12 cellular contexts compared by ENCODE assay signal in genomic region chr17:44543213-44543904, GRCh38. TPM values are rescaled to one million over a fixed set of nuclear protein-coding genes. Genes with fewer than 3 reads are reported as not detected.
DNase-seq lines count a peak whose midpoint lies in the region; ATAC-seq and TF ChIP-seq lines count a peak whose summit lies in the region.
"Had no signal": no experiment of that assay in that cellular context is flagged by ENCODE, and none has a peak within 500 bp of the region (broad histone marks: within the 10 kb centered on the region; RNA-seq: fewer than 3 reads in every experiment).

No MANE protein-coding gene starts in this region.

- H3K9me3 ChIP-seq in Panc1 (ENCODE audit: control insufficient read depth, insufficient read depth, low read depth, low read length) = no peaks in the 10 kb centered on the region
- H3K9me3 ChIP-seq in osteoblast (ENCODE audit: low read depth, low read length) = no peaks in the 10 kb centered on the region

- peaks cover 41% of the 10 kb centered on the region for H3K4me1 ChIP-seq in Panc1 (ENCODE audit: control insufficient read depth, insufficient read depth, low read length)
- peaks cover 53% of the 10 kb centered on the region for H3K4me1 ChIP-seq in osteoblast (ENCODE audit: insufficient read depth, low read length)
- H3K4me1 ChIP-seq: left ventricle myocardium inferior had no signal

- H3K4me2 ChIP-seq in osteoblast (ENCODE audit: insufficient read depth, low read length) = peak overlapping the region; percentile 73

- no peaks in the 10 kb centered on the region for H3K79me2 ChIP-seq in osteoblast (ENCODE audit: insufficient read depth, low read length)

- intact Hi-C loops in Panc1 (cut with micrococcal nuclease; ENCODE audit: unreplicated experiment) = no loop called here

- in situ Hi-C loops in Panc1 (cut with HindIII; ENCODE audit: low pct_unique_long_range_greater_than_20kb, low sequenced_read_pairs) = no loop called here

- DNase-seq in ELF-1 (ENCODE audit: low read depth, low spot score) = peak; percentile 93
- no peak for DNase-seq in Panc1 (ENCODE audit: low read depth, low spot score)
- peak; percentile 67 for DNase-seq in epithelial cell of proximal tubule (ENCODE audit: low read depth)
- peak; percentile 90 for DNase-seq in osteoblast (ENCODE audit: insufficient read length, low spot score, missing footprints)
- no peak for DNase-seq in GM19238 (ENCODE audit: insufficient read length, low spot score)
- no peak for DNase-seq in SK-N-DZ (ENCODE audit: low spot score)
- DNase-seq: activated naive CD8-positive, alpha-beta T cell treated with anti-CD3 and anti-CD28 coated beads, Interleukin-2, amount 10 ng/mL, durations not matched to agents 7 days and 5 days; Kasumi-1; left ventricle myocardium inferior; stimulated activated CD4-positive, alpha-beta T cell treated with anti-CD3 and anti-CD28 coated beads, Interleukin-2, amount 100 ng/mL, for 48 hours had no signal

- POLR2A ChIA-PET in Panc1 (lab: Charles Lee) = interaction anchor here (0.5 kb wide), 1 partner anchor 1729 kb away, joined by 4 read pairs; no protein-coding TSS in a partner anchor

- peak overlapping the region; percentile 93 for H3K27ac ChIP-seq in Panc1 (ENCODE audit: low read length)
- peak overlapping the region; percentile 84 for H3K27ac ChIP-seq in osteoblast (ENCODE audit: low read depth, low read length)
- H3K27ac ChIP-seq: left ventricle myocardium inferior had no signal

- TF ChIP-seq CTCF in Panc1 (IDR thresholded peaks at IDR 0.05) (no peak), epithelial cell of proximal tubule (conservative IDR thresholded peaks at IDR 0.05; ENCODE audit: low read depth, low read length) (no peak), osteoblast (IDR thresholded peaks at IDR 0.05; ENCODE audit: extremely low read depth, low read depth, low read length) (no peak)

- H3K4me3 ChIP-seq in Panc1 (ENCODE audit: low read depth in 2 of 2, low read length in 2 of 2) (0 out of 4 replicates have a peak overlapping the region, but pooled peaks of 1 of the 2 experiments have one; percentile 1), epithelial cell of proximal tubule (ENCODE audit: low read depth, low read length) (no peak overlapping the region), osteoblast (ENCODE audit: insufficient read depth, low read length) (peak overlapping the region; percentile 41)
- H3K4me3 ChIP-seq: left ventricle myocardium inferior had no signal

- BruUV-seq in Panc1 (replicated peaks; lab: Mats Ljungman, UMichigan) = no TSS peak

- H3K36me3 ChIP-seq in Panc1 (ENCODE audit: control insufficient read depth, insufficient read depth, low read length) (no peaks in the 10 kb centered on the region), osteoblast (ENCODE audit: insufficient read depth, low read length) (no peaks in the 10 kb centered on the region)
- H3K36me3 ChIP-seq: left ventricle myocardium inferior had no signal

- ATAC-seq in Panc1 (peak; percentile 87), HG03378 (IDR thresholded peaks at IDR 0.05; ENCODE audit: unreplicated experiment) (no peak), GM21515 (IDR thresholded peaks at IDR 0.05; ENCODE audit: unreplicated experiment) (no peak)

- H2AFZ ChIP-seq in osteoblast (ENCODE audit: low read length) = peak overlapping the region; percentile 30

- no peaks in the 10 kb centered on the region for H4K20me1 ChIP-seq in osteoblast (ENCODE audit: insufficient read depth, low read length)

- CTCF ChIA-PET in Panc1 (lab: Charles Lee) = interaction anchor here (0.9 kb wide), 1 partner anchor 20 kb away, joined by 5 read pairs; no protein-coding TSS in a partner anchor

- H3K27me3 ChIP-seq in Panc1 (ENCODE audit: control insufficient read depth, insufficient read depth, low read length) (no peaks in the 10 kb centered on the region), osteoblast (ENCODE audit: insufficient read depth, low read length) (no peaks in the 10 kb centered on the region)

RNA-seq across cellular contexts. Expression of gene FZD2, which starts 13.9 kb away (rescaled TPM):
- total RNA-seq in Panc1 (2021; ENCODE audit: unreplicated experiment) (35.4 TPM), epithelial cell of proximal tubule (4.1 and 9.2 TPM in 2 replicates), osteoblast (15.9 and 23.9 TPM in 2 replicates)
- polyA plus RNA-seq in Panc1 (2012; ENCODE audit: insufficient read length) = 54.3 TPM
- polyA plus RNA-seq in SK-N-DZ (2014; cell fraction: cytosol; rRNA removed) = 19.7 and 19.9 TPM in 2 replicates
- 12.7 and 14.5 TPM in 2 replicates for polyA plus RNA-seq in SK-N-DZ (2014; cell fraction: nucleus; rRNA removed)

RNA-seq across cellular contexts. Expression of gene GPATCH8, which starts 40.2 kb away (rescaled TPM):
- total RNA-seq in Panc1 (2021; ENCODE audit: unreplicated experiment) (30.8 TPM), epithelial cell of proximal tubule (12.6 and 13.7 TPM in 2 replicates), osteoblast (30.6 and 33.3 TPM in 2 replicates)
- polyA plus RNA-seq in Panc1 (2012; ENCODE audit: insufficient read length) = 14.4 TPM
- polyA plus RNA-seq in SK-N-DZ (2014; cell fraction: cytosol; rRNA removed) = 16.3 and 23.3 TPM in 2 replicates
- polyA plus RNA-seq in SK-N-DZ (2014; cell fraction: nucleus; rRNA removed) = 13.2 and 32.5 TPM in 2 replicates

Comparison
In these comparisons a context has a peak if more than half of its experiments do, and no peak if none do; other contexts are left out.
1. DNase-seq: peak in ELF-1 (single experiment), epithelial cell of proximal tubule (single experiment) and osteoblast (single experiment); none in Panc1 (single experiment), GM19238 (single experiment) and SK-N-DZ (single experiment).